ENCODE assay signal across 1 cellular context in the genomic region with DNA sequence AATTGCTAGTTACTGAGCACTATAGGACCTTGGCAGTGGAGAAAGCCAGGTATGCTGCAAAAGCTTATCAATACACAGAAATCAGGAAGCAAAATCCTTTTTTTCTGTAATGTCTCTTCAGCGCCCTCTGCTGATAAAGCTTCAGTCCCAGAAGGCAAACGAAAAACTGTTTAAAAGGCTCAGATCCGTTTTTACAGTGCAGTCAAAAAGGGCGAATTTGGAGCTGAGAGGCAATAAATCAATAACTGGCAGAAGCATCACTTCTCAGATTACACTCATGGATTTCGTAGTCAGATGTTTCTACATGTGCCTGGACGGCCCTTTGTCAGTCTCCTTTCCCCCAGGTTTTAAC.
TF ChIP-seq lines count a peak whose summit lies in the region.

No MANE protein-coding gene starts in this region.

TF ChIP-seq in HepG2, 621 proteins besides CTCF, POLR2A, EP300 and RAD21 (continued from another document and continues in another):
- TF ChIP-seq KLF15 (CRISPR knock-in tag; IDR thresholded peaks at IDR 0.05; ENCODE audit: borderline replicate concordance) (peak; percentile 19; the same call in 1 of the 2 replicates), ZNF549 (CRISPR knock-in tag; IDR thresholded peaks at IDR 0.05) (no peak), MAFG (CRISPR knock-in tag; IDR thresholded peaks at IDR 0.05) (no peak), SRF (IDR thresholded peaks at IDR 0.05; ENCODE audit: low read depth, low read length) (no peak), SMARCE1 (IDR thresholded peaks at IDR 0.05; ENCODE audit: borderline replicate concordance) (no peak), POLR2G (IDR thresholded peaks at IDR 0.05; ENCODE audit: low read depth, low read length) (no peak), ZBTB42 (CRISPR knock-in tag; IDR thresholded peaks at IDR 0.05) (no peak), ZNF263 (CRISPR knock-in tag; IDR thresholded peaks at IDR 0.05) (no peak), ZBTB8A (CRISPR knock-in tag; IDR thresholded peaks at IDR 0.05; ENCODE audit: borderline replicate concordance, low read depth) (no peak), ZMYM2 (CRISPR knock-in tag; IDR thresholded peaks at IDR 0.05) (peak; percentile 88; the same call in 1 of the 2 replicates), TAF1 (CRISPR knock-in tag; IDR thresholded peaks at IDR 0.05) (no peak), SP5 (CRISPR knock-in tag; IDR thresholded peaks at IDR 0.05; ENCODE audit: borderline replicate concordance, low read depth) (no peak), GFI1 (CRISPR knock-in tag; IDR thresholded peaks at IDR 0.05; ENCODE audit: borderline replicate concordance) (no peak), MED13 (CRISPR knock-in tag; IDR thresholded peaks at IDR 0.05) (no peak), ZNF816 (CRISPR knock-in tag; IDR thresholded peaks at IDR 0.05; ENCODE audit: borderline replicate concordance) (no peak), ZNF10 (CRISPR knock-in tag; IDR thresholded peaks at IDR 0.05; ENCODE audit: borderline replicate concordance, low read depth) (no peak), ZNF124 (CRISPR knock-in tag; IDR thresholded peaks at IDR 0.05) (peak; percentile 41; the same call in 1 of the 2 replicates), ZNF350 (CRISPR knock-in tag; IDR thresholded peaks at IDR 0.05; ENCODE audit: borderline replicate concordance, low read depth) (no peak), ZNF337 (CRISPR knock-in tag; IDR thresholded peaks at IDR 0.05; ENCODE audit: borderline replicate concordance, low read depth) (no peak), HNF1A (IDR thresholded peaks at IDR 0.05; ENCODE audit: low read depth) (no peak), HNF1A (CRISPR knock-in tag; IDR thresholded peaks at IDR 0.05; ENCODE audit: borderline replicate concordance) (no peak), FOXA3 (CRISPR knock-in tag; IDR thresholded peaks at IDR 0.05) (no peak), ZNF678 (CRISPR knock-in tag; IDR thresholded peaks at IDR 0.05) (no peak), ZNF556 (CRISPR knock-in tag; IDR thresholded peaks at IDR 0.05; ENCODE audit: borderline replicate concordance) (0 out of 2 replicates have a peak, but pooled peaks have one; percentile 18), TBX2 (CRISPR knock-in tag; IDR thresholded peaks at IDR 0.05; ENCODE audit: borderline replicate concordance) (no peak), ISX (CRISPR knock-in tag; conservative IDR thresholded peaks at IDR 0.05) (no peak), SOX5 (CRISPR knock-in tag; IDR thresholded peaks at IDR 0.05; ENCODE audit: borderline replicate concordance) (no peak; the same call in 1 of the 2 replicates), MAF1 (CRISPR knock-in tag; IDR thresholded peaks at IDR 0.05; ENCODE audit: borderline replicate concordance) (no peak), TGIF2 (CRISPR knock-in tag; IDR thresholded peaks at IDR 0.05) (no peak), GATA4 (IDR thresholded peaks at IDR 0.05; ENCODE audit: borderline replicate concordance, low read depth) (no peak), ZNF800 (CRISPR knock-in tag; IDR thresholded peaks at IDR 0.05) (no peak), NFYC (CRISPR knock-in tag; IDR thresholded peaks at IDR 0.05) (no peak), SOX13 (IDR thresholded peaks at IDR 0.05) (no peak), SOX13 (CRISPR knock-in tag; conservative IDR thresholded peaks at IDR 0.05 in 1 of 2, IDR thresholded peaks at IDR 0.05 in 1 of 2) (no peak), ZNF44 (CRISPR knock-in tag; IDR thresholded peaks at IDR 0.05) (no peak), ZNF775 (CRISPR knock-in tag; IDR thresholded peaks at IDR 0.05; ENCODE audit: borderline replicate concordance) (no peak)
- TF ChIP-seq, protein P1, sequence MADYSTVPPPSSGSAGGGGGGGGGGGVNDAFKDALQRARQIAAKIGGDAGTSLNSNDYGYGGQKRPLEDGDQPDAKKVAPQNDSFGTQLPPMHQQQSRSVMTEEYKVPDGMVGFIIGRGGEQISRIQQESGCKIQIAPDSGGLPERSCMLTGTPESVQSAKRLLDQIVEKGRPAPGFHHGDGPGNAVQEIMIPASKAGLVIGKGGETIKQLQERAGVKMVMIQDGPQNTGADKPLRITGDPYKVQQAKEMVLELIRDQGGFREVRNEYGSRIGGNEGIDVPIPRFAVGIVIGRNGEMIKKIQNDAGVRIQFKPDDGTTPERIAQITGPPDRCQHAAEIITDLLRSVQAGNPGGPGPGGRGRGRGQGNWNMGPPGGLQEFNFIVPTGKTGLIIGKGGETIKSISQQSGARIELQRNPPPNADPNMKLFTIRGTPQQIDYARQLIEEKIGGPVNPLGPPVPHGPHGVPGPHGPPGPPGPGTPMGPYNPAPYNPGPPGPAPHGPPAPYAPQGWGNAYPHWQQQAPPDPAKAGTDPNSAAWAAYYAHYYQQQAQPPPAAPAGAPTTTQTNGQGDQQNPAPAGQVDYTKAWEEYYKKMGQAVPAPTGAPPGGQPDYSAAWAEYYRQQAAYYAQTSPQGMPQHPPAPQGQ (CRISPR knock-in tag; IDR thresholded peaks at IDR 0.05; ENCODE audit: borderline replicate concordance) = no peak
- TF ChIP-seq, protein P2, sequence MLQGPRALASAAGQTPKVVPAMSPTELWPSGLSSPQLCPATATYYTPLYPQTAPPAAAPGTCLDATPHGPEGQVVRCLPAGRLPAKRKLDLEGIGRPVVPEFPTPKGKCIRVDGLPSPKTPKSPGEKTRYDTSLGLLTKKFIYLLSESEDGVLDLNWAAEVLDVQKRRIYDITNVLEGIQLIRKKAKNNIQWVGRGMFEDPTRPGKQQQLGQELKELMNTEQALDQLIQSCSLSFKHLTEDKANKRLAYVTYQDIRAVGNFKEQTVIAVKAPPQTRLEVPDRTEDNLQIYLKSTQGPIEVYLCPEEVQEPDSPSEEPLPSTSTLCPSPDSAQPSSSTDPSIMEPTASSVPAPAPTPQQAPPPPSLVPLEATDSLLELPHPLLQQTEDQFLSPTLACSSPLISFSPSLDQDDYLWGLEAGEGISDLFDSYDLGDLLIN (CRISPR knock-in tag; IDR thresholded peaks at IDR 0.05; ENCODE audit: borderline replicate concordance) = no peak
- TF ChIP-seq, protein P3, sequence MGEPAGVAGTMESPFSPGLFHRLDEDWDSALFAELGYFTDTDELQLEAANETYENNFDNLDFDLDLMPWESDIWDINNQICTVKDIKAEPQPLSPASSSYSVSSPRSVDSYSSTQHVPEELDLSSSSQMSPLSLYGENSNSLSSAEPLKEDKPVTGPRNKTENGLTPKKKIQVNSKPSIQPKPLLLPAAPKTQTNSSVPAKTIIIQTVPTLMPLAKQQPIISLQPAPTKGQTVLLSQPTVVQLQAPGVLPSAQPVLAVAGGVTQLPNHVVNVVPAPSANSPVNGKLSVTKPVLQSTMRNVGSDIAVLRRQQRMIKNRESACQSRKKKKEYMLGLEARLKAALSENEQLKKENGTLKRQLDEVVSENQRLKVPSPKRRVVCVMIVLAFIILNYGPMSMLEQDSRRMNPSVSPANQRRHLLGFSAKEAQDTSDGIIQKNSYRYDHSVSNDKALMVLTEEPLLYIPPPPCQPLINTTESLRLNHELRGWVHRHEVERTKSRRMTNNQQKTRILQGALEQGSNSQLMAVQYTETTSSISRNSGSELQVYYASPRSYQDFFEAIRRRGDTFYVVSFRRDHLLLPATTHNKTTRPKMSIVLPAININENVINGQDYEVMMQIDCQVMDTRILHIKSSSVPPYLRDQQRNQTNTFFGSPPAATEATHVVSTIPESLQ (CRISPR knock-in tag; conservative IDR thresholded peaks at IDR 0.05) = no peak
- TF ChIP-seq, protein P4, sequence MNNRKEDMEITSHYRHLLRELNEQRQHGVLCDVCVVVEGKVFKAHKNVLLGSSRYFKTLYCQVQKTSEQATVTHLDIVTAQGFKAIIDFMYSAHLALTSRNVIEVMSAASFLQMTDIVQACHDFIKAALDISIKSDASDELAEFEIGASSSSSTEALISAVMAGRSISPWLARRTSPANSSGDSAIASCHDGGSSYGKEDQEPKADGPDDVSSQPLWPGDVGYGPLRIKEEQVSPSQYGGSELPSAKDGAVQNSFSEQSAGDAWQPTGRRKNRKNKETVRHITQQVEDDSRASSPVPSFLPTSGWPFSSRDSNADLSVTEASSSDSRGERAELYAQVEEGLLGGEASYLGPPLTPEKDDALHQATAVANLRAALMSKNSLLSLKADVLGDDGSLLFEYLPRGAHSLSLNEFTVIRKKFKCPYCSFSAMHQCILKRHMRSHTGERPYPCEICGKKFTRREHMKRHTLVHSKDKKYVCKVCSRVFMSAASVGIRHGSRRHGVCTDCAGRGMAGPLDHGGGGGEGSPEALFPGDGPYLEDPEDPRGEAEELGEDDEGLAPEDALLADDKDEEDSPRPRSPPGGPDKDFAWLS (CRISPR knock-in tag; IDR thresholded peaks at IDR 0.05; ENCODE audit: borderline replicate concordance) = no peak
- TF ChIP-seq, protein P5, sequence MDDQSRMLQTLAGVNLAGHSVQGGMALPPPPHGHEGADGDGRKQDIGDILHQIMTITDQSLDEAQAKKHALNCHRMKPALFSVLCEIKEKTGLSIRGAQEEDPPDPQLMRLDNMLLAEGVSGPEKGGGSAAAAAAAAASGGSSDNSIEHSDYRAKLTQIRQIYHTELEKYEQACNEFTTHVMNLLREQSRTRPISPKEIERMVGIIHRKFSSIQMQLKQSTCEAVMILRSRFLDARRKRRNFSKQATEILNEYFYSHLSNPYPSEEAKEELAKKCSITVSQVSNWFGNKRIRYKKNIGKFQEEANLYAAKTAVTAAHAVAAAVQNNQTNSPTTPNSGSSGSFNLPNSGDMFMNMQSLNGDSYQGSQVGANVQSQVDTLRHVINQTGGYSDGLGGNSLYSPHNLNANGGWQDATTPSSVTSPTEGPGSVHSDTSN (CRISPR knock-in tag; IDR thresholded peaks at IDR 0.05; ENCODE audit: borderline replicate concordance) = no peak
- TF ChIP-seq, protein P6, sequence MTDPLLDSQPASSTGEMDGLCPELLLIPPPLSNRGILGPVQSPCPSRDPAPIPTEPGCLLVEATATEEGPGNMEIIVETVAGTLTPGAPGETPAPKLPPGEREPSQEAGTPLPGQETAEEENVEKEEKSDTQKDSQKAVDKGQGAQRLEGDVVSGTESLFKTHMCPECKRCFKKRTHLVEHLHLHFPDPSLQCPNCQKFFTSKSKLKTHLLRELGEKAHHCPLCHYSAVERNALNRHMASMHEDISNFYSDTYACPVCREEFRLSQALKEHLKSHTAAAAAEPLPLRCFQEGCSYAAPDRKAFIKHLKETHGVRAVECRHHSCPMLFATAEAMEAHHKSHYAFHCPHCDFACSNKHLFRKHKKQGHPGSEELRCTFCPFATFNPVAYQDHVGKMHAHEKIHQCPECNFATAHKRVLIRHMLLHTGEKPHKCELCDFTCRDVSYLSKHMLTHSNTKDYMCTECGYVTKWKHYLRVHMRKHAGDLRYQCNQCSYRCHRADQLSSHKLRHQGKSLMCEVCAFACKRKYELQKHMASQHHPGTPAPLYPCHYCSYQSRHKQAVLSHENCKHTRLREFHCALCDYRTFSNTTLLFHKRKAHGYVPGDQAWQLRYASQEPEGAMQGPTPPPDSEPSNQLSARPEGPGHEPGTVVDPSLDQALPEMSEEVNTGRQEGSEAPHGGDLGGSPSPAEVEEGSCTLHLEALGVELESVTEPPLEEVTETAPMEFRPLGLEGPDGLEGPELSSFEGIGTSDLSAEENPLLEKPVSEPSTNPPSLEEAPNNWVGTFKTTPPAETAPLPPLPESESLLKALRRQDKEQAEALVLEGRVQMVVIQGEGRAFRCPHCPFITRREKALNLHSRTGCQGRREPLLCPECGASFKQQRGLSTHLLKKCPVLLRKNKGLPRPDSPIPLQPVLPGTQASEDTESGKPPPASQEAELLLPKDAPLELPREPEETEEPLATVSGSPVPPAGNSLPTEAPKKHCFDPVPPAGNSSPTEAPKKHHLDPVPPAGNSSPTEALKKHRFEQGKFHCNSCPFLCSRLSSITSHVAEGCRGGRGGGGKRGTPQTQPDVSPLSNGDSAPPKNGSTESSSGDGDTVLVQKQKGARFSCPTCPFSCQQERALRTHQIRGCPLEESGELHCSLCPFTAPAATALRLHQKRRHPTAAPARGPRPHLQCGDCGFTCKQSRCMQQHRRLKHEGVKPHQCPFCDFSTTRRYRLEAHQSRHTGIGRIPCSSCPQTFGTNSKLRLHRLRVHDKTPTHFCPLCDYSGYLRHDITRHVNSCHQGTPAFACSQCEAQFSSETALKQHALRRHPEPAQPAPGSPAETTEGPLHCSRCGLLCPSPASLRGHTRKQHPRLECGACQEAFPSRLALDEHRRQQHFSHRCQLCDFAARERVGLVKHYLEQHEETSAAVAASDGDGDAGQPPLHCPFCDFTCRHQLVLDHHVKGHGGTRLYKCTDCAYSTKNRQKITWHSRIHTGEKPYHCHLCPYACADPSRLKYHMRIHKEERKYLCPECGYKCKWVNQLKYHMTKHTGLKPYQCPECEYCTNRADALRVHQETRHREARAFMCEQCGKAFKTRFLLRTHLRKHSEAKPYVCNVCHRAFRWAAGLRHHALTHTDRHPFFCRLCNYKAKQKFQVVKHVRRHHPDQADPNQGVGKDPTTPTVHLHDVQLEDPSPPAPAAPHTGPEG (CRISPR knock-in tag; IDR thresholded peaks at IDR 0.05) = no peak
